Comparison of ENCODE assay signal across 1 cellular context in the genomic region with DNA sequence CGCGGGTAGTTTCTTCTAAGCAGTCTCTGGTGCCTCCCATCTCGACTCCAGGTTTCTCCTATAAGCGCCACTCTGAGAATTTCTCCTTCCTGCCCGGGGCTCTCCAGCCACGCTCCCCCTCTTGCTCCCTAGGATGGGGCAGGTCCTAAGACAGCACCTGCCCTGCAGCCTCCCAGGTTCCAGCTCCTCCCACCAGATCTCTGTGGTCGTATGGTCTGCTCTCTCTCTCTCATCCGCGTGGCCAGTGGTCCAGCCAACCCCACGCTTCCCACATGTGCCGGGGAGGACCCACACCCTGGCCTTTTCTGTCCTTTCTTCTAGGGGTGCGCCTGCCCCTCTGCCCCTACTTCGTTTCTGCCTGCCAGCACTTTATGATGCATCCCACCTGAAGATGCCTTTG.
TF ChIP-seq lines count a peak whose summit lies in the region.

No MANE protein-coding gene starts in this region.

TF ChIP-seq in GM23338, 12 proteins besides CTCF, POLR2A, EP300 and RAD21 (continued from another document):
- TF ChIP-seq, protein P1, sequence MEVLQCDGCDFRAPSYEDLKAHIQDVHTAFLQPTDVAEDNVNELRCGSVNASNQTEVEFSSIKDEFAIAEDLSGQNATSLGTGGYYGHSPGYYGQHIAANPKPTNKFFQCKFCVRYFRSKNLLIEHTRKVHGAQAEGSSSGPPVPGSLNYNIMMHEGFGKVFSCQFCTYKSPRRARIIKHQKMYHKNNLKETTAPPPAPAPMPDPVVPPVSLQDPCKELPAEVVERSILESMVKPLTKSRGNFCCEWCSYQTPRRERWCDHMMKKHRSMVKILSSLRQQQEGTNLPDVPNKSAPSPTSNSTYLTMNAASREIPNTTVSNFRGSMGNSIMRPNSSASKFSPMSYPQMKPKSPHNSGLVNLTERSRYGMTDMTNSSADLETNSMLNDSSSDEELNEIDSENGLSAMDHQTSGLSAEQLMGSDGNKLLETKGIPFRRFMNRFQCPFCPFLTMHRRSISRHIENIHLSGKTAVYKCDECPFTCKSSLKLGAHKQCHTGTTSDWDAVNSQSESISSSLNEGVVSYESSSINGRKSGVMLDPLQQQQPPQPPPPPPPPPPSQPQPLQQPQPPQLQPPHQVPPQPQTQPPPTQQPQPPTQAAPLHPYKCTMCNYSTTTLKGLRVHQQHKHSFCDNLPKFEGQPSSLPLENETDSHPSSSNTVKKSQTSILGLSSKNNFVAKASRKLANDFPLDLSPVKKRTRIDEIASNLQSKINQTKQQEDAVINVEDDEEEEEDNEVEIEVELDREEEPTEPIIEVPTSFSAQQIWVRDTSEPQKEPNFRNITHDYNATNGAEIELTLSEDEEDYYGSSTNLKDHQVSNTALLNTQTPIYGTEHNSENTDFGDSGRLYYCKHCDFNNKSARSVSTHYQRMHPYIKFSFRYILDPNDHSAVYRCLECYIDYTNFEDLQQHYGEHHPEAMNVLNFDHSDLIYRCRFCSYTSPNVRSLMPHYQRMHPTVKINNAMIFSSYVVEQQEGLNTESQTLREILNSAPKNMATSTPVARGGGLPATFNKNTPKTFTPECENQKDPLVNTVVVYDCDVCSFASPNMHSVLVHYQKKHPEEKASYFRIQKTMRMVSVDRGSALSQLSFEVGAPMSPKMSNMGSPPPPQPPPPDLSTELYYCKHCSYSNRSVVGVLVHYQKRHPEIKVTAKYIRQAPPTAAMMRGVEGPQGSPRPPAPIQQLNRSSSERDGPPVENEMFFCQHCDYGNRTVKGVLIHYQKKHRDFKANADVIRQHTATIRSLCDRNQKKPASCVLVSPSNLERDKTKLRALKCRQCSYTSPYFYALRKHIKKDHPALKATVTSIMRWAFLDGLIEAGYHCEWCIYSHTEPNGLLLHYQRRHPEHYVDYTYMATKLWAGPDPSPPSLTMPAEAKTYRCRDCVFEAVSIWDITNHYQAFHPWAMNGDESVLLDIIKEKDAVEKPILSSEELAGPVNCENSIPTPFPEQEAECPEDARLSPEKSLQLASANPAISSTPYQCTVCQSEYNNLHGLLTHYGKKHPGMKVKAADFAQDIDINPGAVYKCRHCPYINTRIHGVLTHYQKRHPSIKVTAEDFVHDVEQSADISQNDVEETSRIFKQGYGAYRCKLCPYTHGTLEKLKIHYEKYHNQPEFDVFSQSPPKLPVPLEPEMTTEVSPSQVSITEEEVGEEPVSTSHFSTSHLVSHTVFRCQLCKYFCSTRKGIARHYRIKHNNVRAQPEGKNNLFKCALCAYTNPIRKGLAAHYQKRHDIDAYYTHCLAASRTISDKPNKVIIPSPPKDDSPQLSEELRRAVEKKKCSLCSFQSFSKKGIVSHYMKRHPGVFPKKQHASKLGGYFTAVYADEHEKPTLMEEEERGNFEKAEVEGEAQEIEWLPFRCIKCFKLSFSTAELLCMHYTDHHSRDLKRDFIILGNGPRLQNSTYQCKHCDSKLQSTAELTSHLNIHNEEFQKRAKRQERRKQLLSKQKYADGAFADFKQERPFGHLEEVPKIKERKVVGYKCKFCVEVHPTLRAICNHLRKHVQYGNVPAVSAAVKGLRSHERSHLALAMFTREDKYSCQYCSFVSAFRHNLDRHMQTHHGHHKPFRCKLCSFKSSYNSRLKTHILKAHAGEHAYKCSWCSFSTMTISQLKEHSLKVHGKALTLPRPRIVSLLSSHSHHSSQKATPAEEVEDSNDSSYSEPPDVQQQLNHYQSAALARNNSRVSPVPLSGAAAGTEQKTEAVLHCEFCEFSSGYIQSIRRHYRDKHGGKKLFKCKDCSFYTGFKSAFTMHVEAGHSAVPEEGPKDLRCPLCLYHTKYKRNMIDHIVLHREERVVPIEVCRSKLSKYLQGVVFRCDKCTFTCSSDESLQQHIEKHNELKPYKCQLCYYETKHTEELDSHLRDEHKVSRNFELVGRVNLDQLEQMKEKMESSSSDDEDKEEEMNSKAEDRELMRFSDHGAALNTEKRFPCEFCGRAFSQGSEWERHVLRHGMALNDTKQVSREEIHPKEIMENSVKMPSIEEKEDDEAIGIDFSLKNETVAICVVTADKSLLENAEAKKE (CRISPR knock-in tag; IDR thresholded peaks at IDR 0.05): no peak
- no peak for TF ChIP-seq EZH2 (IDR thresholded peaks at IDR 0.05; ENCODE audit: low read depth, unreplicated experiment)
